ENCODE assay signal across 17 cellular contexts in genomic region chr12:83710851-83711250, GRCh38.
A peak's percentile ranks its signal among the peaks of the same experiment; 100 is the strongest.
DNase-seq lines count a peak whose midpoint lies in the region.
"Had no signal": no experiment of that assay in that cellular context is flagged by ENCODE, and none has a peak within 500 bp of the region (broad histone marks: within the 10 kb centered on the region; RNA-seq: fewer than 3 reads in every experiment).

No MANE protein-coding gene starts in this region.

- H3K9ac ChIP-seq in HUES64 (ENCODE audit: low read depth, low read length) (no peak overlapping the region), neuronal stem cell (ENCODE audit: low read depth, low read length, poor library complexity) (no peak overlapping the region)
- H3K9ac ChIP-seq: BLaER1 treated with 17β-estradiol and CSF1 and Interleukin-3, amounts not matched to agents 10 nM and 100 nM had no signal

- no peaks in the 10 kb centered on the region for H3K79me1 ChIP-seq in neuronal stem cell (ENCODE audit: low read depth, low read length)

- H3K4me2 ChIP-seq in neuronal stem cell (ENCODE audit: insufficient read depth, low read length, poor library complexity, severe bottlenecking): no peak overlapping the region
- H3K4me2 ChIP-seq: BLaER1 treated with 17β-estradiol and CSF1 and Interleukin-3, amounts not matched to agents 10 nM and 100 nM had no signal

- H2AFZ ChIP-seq in neuronal stem cell (ENCODE audit: low read length): no peak overlapping the region

- no peak overlapping the region for H3K4ac ChIP-seq in neuronal stem cell (ENCODE audit: low read length)

- H2AK5ac ChIP-seq in neuronal stem cell (ENCODE audit: low read depth, low read length): no peak overlapping the region

- H3K14ac ChIP-seq in neuronal stem cell (ENCODE audit: low read length): no peak overlapping the region

- H3K4me3 Mint-ChIP-seq in activated CD4-positive, alpha-beta memory T cell treated with anti-CD3 and anti-CD28 coated beads, Interleukin-2, amount 10 ng/mL, durations not matched to agents 7 days and 5 days: no peak overlapping the region
- H3K4me3 Mint-ChIP-seq: B cell; CD4-positive, alpha-beta T cell; CD8-positive, alpha-beta T cell had no signal

- H3K23ac ChIP-seq in neuronal stem cell (ENCODE audit: low read depth, low read length, poor library complexity): no peak overlapping the region

- no peak overlapping the region for H2BK15ac ChIP-seq in neuronal stem cell (ENCODE audit: low read length)

- no peak overlapping the region for H3K27ac Mint-ChIP-seq in activated CD4-positive, alpha-beta memory T cell treated with anti-CD3 and anti-CD28 coated beads, Interleukin-2, amount 10 ng/mL, durations not matched to agents 7 days and 5 days
- H3K27ac Mint-ChIP-seq: B cell; CD4-positive, alpha-beta T cell; CD8-positive, alpha-beta T cell had no signal

- H4K91ac ChIP-seq in neuronal stem cell (ENCODE audit: low read depth, low read length, poor library complexity): no peak overlapping the region

- 95% methylated on average over 3 of the region's 3 CpGs for WGBS in HUES64
- no CpG with 5 or more reads among the region's 3 CpGs for WGBS in neuronal stem cell (ENCODE audit: extremely low coverage in 2 of 2, insufficient read length in 2 of 2, insufficient replicate concordance in 1 of 2), 2 donors

- peaks cover 14% of the 10 kb centered on the region for H3K9me3 Mint-ChIP-seq in activated CD4-positive, alpha-beta memory T cell treated with anti-CD3 and anti-CD28 coated beads, Interleukin-2, amount 10 ng/mL, durations not matched to agents 7 days and 5 days

- H3K4me1 ChIP-seq in HUES64 (ENCODE audit: insufficient read depth, low read length) (no peaks in the 10 kb centered on the region), neuronal stem cell (ENCODE audit: control insufficient read depth in 2 of 2, insufficient read depth in 1 of 2, low read depth in 1 of 2, low read length in 2 of 2) (no peaks in the 10 kb centered on the region)
- H3K4me1 ChIP-seq: BLaER1 treated with 17β-estradiol and CSF1 and Interleukin-3, amounts not matched to agents 10 nM and 100 nM; Caco-2 had no signal

- no peak overlapping the region for H2BK120ac ChIP-seq in neuronal stem cell (ENCODE audit: low read depth, low read length)

- H3K9me3 ChIP-seq in HUES64 (ENCODE audit: insufficient read depth, low read depth, low read length): peaks cover 38% of the 10 kb centered on the region
- H3K9me3 ChIP-seq in iPS-18c (ENCODE audit: control insufficient read depth, insufficient read depth, low read length): peaks cover 13% of the 10 kb centered on the region
- H3K9me3 ChIP-seq in neuronal stem cell (replicated peaks in 1 of 2; ENCODE audit: control insufficient read depth in 2 of 2, insufficient read depth in 1 of 2, low read depth in 1 of 2, low read length in 2 of 2): peaks cover 8 to 18% of the 10 kb centered on the region in 2 donors

- H3K27me3 ChIP-seq in HUES64 (ENCODE audit: insufficient read depth, low read length) (no peaks in the 10 kb centered on the region), neuronal stem cell (ENCODE audit: control insufficient read depth in 3 of 3, insufficient read depth in 3 of 3, low read depth in 1 of 3, low read length in 3 of 3) (no peaks in the 10 kb centered on the region)
- H3K27me3 ChIP-seq: BLaER1 treated with 17β-estradiol and CSF1 and Interleukin-3, amounts not matched to agents 10 nM and 100 nM had no signal

- H3K4me1 Mint-ChIP-seq in activated CD4-positive, alpha-beta memory T cell treated with anti-CD3 and anti-CD28 coated beads, Interleukin-2, amount 10 ng/mL, durations not matched to agents 7 days and 5 days: no peaks in the 10 kb centered on the region
- H3K4me1 Mint-ChIP-seq: B cell had no signal

- no peak overlapping the region for H4K8ac ChIP-seq in neuronal stem cell (ENCODE audit: low read depth, low read length)

- POLR2A ChIA-PET in activated CD4-positive, alpha-beta memory T cell treated with anti-CD3 and anti-CD28 coated beads, Interleukin-2, amount 10 ng/mL, durations not matched to agents 7 days and 5 days (lab: Charles Lee): no interaction called here

- no peaks in the 10 kb centered on the region for H3K27me3 Mint-ChIP-seq in activated CD4-positive, alpha-beta memory T cell treated with anti-CD3 and anti-CD28 coated beads, Interleukin-2, amount 10 ng/mL, durations not matched to agents 7 days and 5 days
- H3K27me3 Mint-ChIP-seq: B cell; CD4-positive, alpha-beta T cell had no signal

- no peak overlapping the region for H2BK5ac ChIP-seq in neuronal stem cell (ENCODE audit: low read length)

- H3K36me3 Mint-ChIP-seq in activated CD4-positive, alpha-beta memory T cell treated with anti-CD3 and anti-CD28 coated beads, Interleukin-2, amount 10 ng/mL, durations not matched to agents 7 days and 5 days (ENCODE audit: low read depth): no peaks in the 10 kb centered on the region
- H3K36me3 Mint-ChIP-seq: CD8-positive, alpha-beta T cell had no signal

- no peak overlapping the region for H2BK12ac ChIP-seq in neuronal stem cell (ENCODE audit: low read length)

- H3K18ac ChIP-seq in neuronal stem cell (ENCODE audit: low read length): no peak overlapping the region

- CTCF ChIA-PET in activated CD4-positive, alpha-beta memory T cell treated with anti-CD3 and anti-CD28 coated beads, Interleukin-2, amount 10 ng/mL, durations not matched to agents 7 days and 5 days (lab: Charles Lee): no interaction called here

- H3K27ac ChIP-seq in HUES64 (ENCODE audit: low read depth, low read length) (peak overlapping the region; percentile 3; the same call in 1 of the 2 replicates), neuronal stem cell (replicated peaks; ENCODE audit: low read length) (no peak overlapping the region)
- H3K27ac ChIP-seq: BLaER1 treated with 17β-estradiol and CSF1 and Interleukin-3, amounts not matched to agents 10 nM and 100 nM; C4-2B had no signal

- no peak overlapping the region for H3K4me3 ChIP-seq in HUES64 (ENCODE audit: low read length)
- peak overlapping the region; percentile 24 for H3K4me3 ChIP-seq in iPS-18c (ENCODE audit: insufficient read depth, low read depth, low read length)
- H3K4me3 ChIP-seq in neuronal stem cell (ENCODE audit: low read length in 2 of 2): peak overlapping the region in 1 of 2 donors; percentile 67

- DNase-seq in NCI-H146 treated with DMSO at 0.1 percent for 48 hours (lab: John Stamatoyannopoulos, UW; ENCODE audit: unreplicated experiment): no peak
- DNase-seq in neuronal stem cell (ENCODE audit: low spot score): no peak
- DNase-seq in activated CD4-positive, alpha-beta memory T cell treated with anti-CD3 and anti-CD28 coated beads, Interleukin-2, amount 10 ng/mL, durations not matched to agents 7 days and 5 days: no peak
- DNase-seq: 8988T; ACHN; AML-193; Caco-2; Calu3; CD4-positive, alpha-beta T cell; CD8-positive, alpha-beta T cell; DMS79 treated with DMSO at 0.1 percent for 48 hours; GF-D8 had no signal

- no peaks in the 10 kb centered on the region for H3K36me3 ChIP-seq in HUES64 (ENCODE audit: insufficient read depth, low read length)
- H3K36me3 ChIP-seq in neuronal stem cell (replicated peaks in 1 of 2; ENCODE audit: control insufficient read depth in 2 of 2, insufficient read depth in 2 of 2, low read length in 2 of 2): peaks cover 0 to 3% of the 10 kb centered on the region in 2 donors
- H3K36me3 ChIP-seq: BLaER1 treated with 17β-estradiol and CSF1 and Interleukin-3, amounts not matched to agents 10 nM and 100 nM had no signal
